Comparison of ENCODE assay signal across 1 cellular context in the genomic region with DNA sequence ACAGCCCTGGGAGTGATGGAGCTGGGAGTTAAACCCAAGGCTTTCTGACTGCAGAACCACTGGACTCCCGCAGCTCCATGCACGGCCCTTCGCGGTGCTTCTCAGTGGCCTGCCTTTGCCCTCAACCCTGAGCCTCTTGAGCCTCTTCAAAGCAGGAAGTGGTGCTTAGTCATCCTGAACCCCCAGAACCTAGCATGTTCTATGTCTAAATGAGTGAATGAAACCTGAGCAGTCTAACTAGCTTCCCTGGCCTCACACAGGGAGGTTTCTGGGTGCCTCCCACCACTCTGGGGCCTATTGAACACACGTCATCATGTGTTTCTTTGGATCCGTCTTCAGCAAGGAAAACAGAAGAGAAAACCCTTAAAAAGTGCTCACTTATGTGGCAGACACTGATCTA.
TF ChIP-seq lines count a peak whose summit lies in the region.

No MANE protein-coding gene starts in this region.

TF ChIP-seq in GM23338, 12 proteins besides CTCF, POLR2A, EP300 and RAD21 (continued from another document):
- no peak for TF ChIP-seq NANOG (IDR thresholded peaks at IDR 0.05; ENCODE audit: borderline replicate concordance)
- TF ChIP-seq POLR2AphosphoS5 (IDR thresholded peaks at IDR 0.05; ENCODE audit: low read depth) = no peak
- TF ChIP-seq, protein P1, sequence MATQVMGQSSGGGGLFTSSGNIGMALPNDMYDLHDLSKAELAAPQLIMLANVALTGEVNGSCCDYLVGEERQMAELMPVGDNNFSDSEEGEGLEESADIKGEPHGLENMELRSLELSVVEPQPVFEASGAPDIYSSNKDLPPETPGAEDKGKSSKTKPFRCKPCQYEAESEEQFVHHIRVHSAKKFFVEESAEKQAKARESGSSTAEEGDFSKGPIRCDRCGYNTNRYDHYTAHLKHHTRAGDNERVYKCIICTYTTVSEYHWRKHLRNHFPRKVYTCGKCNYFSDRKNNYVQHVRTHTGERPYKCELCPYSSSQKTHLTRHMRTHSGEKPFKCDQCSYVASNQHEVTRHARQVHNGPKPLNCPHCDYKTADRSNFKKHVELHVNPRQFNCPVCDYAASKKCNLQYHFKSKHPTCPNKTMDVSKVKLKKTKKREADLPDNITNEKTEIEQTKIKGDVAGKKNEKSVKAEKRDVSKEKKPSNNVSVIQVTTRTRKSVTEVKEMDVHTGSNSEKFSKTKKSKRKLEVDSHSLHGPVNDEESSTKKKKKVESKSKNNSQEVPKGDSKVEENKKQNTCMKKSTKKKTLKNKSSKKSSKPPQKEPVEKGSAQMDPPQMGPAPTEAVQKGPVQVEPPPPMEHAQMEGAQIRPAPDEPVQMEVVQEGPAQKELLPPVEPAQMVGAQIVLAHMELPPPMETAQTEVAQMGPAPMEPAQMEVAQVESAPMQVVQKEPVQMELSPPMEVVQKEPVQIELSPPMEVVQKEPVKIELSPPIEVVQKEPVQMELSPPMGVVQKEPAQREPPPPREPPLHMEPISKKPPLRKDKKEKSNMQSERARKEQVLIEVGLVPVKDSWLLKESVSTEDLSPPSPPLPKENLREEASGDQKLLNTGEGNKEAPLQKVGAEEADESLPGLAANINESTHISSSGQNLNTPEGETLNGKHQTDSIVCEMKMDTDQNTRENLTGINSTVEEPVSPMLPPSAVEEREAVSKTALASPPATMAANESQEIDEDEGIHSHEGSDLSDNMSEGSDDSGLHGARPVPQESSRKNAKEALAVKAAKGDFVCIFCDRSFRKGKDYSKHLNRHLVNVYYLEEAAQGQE (IDR thresholded peaks at IDR 0.05; ENCODE audit: unreplicated experiment) = no peak
- TF ChIP-seq CREB1 (CRISPR knock-in tag; IDR thresholded peaks at IDR 0.05; ENCODE audit: low read depth) = no peak
- TF ChIP-seq, protein P2, sequence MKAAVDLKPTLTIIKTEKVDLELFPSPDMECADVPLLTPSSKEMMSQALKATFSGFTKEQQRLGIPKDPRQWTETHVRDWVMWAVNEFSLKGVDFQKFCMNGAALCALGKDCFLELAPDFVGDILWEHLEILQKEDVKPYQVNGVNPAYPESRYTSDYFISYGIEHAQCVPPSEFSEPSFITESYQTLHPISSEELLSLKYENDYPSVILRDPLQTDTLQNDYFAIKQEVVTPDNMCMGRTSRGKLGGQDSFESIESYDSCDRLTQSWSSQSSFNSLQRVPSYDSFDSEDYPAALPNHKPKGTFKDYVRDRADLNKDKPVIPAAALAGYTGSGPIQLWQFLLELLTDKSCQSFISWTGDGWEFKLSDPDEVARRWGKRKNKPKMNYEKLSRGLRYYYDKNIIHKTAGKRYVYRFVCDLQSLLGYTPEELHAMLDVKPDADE (IDR thresholded peaks at IDR 0.05) = no peak
